Comparison of ENCODE assay signal across 10 cellular contexts in the genomic region with DNA sequence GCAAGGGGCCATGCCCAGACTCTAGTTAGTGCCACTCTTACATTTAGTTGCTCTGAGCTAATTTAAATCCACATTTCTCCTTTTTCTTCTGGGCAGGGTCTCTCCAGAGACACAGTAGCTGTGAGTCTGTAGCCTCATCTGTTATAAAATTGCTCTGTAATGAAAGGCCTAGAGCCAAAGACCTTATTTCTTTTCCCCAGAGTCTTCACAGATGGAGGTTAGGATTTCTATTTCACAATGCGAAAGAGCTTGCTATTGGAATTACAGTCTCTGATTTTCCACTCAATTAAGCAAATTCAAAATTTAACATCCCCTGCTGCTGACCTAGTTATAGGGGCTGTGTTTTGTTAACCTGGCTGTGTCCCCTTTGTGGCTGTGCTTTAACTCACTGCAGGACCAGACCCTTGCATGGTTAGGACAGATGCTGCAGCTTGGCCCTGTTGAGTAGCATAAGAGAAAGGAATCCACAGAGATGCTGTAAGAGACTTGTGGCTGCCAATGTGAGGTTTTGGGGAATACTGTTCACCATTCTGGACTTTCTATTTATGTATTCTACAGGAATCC.
"Had no signal": no experiment of that assay in that cellular context is flagged by ENCODE, and none has a peak within 500 bp of the region (broad histone marks: within the 10 kb centered on the region; RNA-seq: fewer than 3 reads in every experiment).

No MANE protein-coding gene starts in this region.

- H3K9me3 ChIP-seq: pancreas had no signal

- H3K27me3 ChIP-seq: heart left ventricle, pancreas had no signal

- DNase-seq: activated CD4-positive, alpha-beta T cell treated with anti-CD3 and anti-CD28 coated beads, Interleukin-2, amount 50 U/mL, for 1 hour; activated CD4-positive, CD25-positive, alpha-beta regulatory T cell; activated naive CD4-positive, alpha-beta T cell; activated naive CD8-positive, alpha-beta T cell treated with anti-CD3 and anti-CD28 coated beads, Interleukin-2, amount 10 ng/mL, durations not matched to agents 7 days and 5 days; effector memory CD4-positive, alpha-beta T cell; heart left ventricle; pancreas had no signal

- H3K4me1 ChIP-seq: heart left ventricle, pancreas had no signal

- H3K27ac ChIP-seq: heart left ventricle, pancreas had no signal

- H3K9me3 Mint-ChIP-seq: activated naive CD8-positive, alpha-beta T cell treated with anti-CD3 and anti-CD28 coated beads, Interleukin-2, amount 10 ng/mL, durations not matched to agents 7 days and 5 days; activated T-helper 1 cell treated with anti-CD3 and anti-CD28 coated beads, Interleukin-12 subunit alpha, Interleukin-12 subunit beta, Interleukin-2, Interleukin-4 antibody, amounts not matched to agents 30 ng/mL and 10 ng/mL and 1 ng/mL, durations not matched to agents 14 hours and 24 hours and 36 hours; dendritic cell treated with granulocyte-macrophage colony-stimulating factor and Interleukin-4, amounts not matched to agents 40 ng/mL and 50 ng/mL, for 4 days had no signal

- H3K27me3 Mint-ChIP-seq: activated naive CD8-positive, alpha-beta T cell treated with anti-CD3 and anti-CD28 coated beads, Interleukin-2, amount 10 ng/mL, durations not matched to agents 7 days and 5 days; dendritic cell treated with granulocyte-macrophage colony-stimulating factor and Interleukin-4, amounts not matched to agents 40 ng/mL and 50 ng/mL, for 4 days; stimulated activated memory B cell treated with anti-CD40 and anti-IgM and Interleukin-4, amounts not matched to agents 10 μg/mL and 1 μg/mL and 100 μg/mL, for 72 hours had no signal

- H3K36me3 ChIP-seq: heart left ventricle, pancreas had no signal

- ATAC-seq: pancreas; stimulated activated memory B cell treated with anti-CD40 and anti-IgM and Interleukin-4, amounts not matched to agents 10 μg/mL and 1 μg/mL and 100 μg/mL, for 72 hours had no signal

- H3K27ac Mint-ChIP-seq: activated naive CD8-positive, alpha-beta T cell treated with anti-CD3 and anti-CD28 coated beads, Interleukin-2, amount 10 ng/mL, durations not matched to agents 7 days and 5 days; activated T-helper 1 cell treated with anti-CD3 and anti-CD28 coated beads, Interleukin-12 subunit alpha, Interleukin-12 subunit beta, Interleukin-2, Interleukin-4 antibody, amounts not matched to agents 30 ng/mL and 10 ng/mL and 1 ng/mL, durations not matched to agents 14 hours and 24 hours and 36 hours; dendritic cell treated with granulocyte-macrophage colony-stimulating factor and Interleukin-4, amounts not matched to agents 40 ng/mL and 50 ng/mL, for 4 days; stimulated activated memory B cell treated with anti-CD40 and anti-IgM and Interleukin-4, amounts not matched to agents 10 μg/mL and 1 μg/mL and 100 μg/mL, for 72 hours had no signal

- H3K4me3 Mint-ChIP-seq: activated naive CD8-positive, alpha-beta T cell treated with anti-CD3 and anti-CD28 coated beads, Interleukin-2, amount 10 ng/mL, durations not matched to agents 7 days and 5 days; activated T-helper 1 cell treated with anti-CD3 and anti-CD28 coated beads, Interleukin-12 subunit alpha, Interleukin-12 subunit beta, Interleukin-2, Interleukin-4 antibody, amounts not matched to agents 30 ng/mL and 10 ng/mL and 1 ng/mL, durations not matched to agents 14 hours and 24 hours and 36 hours; dendritic cell treated with granulocyte-macrophage colony-stimulating factor and Interleukin-4, amounts not matched to agents 40 ng/mL and 50 ng/mL, for 4 days; stimulated activated memory B cell treated with anti-CD40 and anti-IgM and Interleukin-4, amounts not matched to agents 10 μg/mL and 1 μg/mL and 100 μg/mL, for 72 hours had no signal

- H3K36me3 Mint-ChIP-seq: activated naive CD8-positive, alpha-beta T cell treated with anti-CD3 and anti-CD28 coated beads, Interleukin-2, amount 10 ng/mL, durations not matched to agents 7 days and 5 days; stimulated activated memory B cell treated with anti-CD40 and anti-IgM and Interleukin-4, amounts not matched to agents 10 μg/mL and 1 μg/mL and 100 μg/mL, for 72 hours had no signal

- H3K4me3 ChIP-seq: heart left ventricle, pancreas had no signal

- H3K4me1 Mint-ChIP-seq: activated naive CD8-positive, alpha-beta T cell treated with anti-CD3 and anti-CD28 coated beads, Interleukin-2, amount 10 ng/mL, durations not matched to agents 7 days and 5 days; stimulated activated memory B cell treated with anti-CD40 and anti-IgM and Interleukin-4, amounts not matched to agents 10 μg/mL and 1 μg/mL and 100 μg/mL, for 72 hours had no signal
